ENCODE assay signal across 16 cellular contexts in genomic region chr6:75213112-75213511, GRCh38. TPM values are rescaled to one million over a fixed set of nuclear protein-coding genes. Genes with fewer than 3 reads are reported as not detected.
DNase-seq lines count a peak whose midpoint lies in the region; ATAC-seq, FAIRE-seq and TF ChIP-seq lines count a peak whose summit lies in the region.
"Had no signal": no experiment of that assay in that cellular context is flagged by ENCODE, and none has a peak within 500 bp of the region (broad histone marks: within the 10 kb centered on the region; RNA-seq: fewer than 3 reads in every experiment).

No MANE protein-coding gene starts in this region.

- POLR2A ChIA-PET in HepG2 (lab: Yijun Ruan, JAX) = no interaction called here

- TF ChIP-seq CTCF in astrocyte (IDR thresholded peaks at IDR 0.05; ENCODE audit: insufficient read depth, low read depth, low read length) (no peak), HepG2 (CRISPR knock-in tag; IDR thresholded peaks at IDR 0.05) (no peak), endodermal cell (conservative IDR thresholded peaks at IDR 0.05) (no peak)

- H3K4me3 ChIP-seq in astrocyte (ENCODE audit: insufficient read depth, low read depth, low read length) (no peak overlapping the region), HepG2 (replicated peaks in 1 of 3; ENCODE audit: insufficient read depth in 1 of 3, low read depth in 2 of 3, low read length in 3 of 3) (no peak overlapping the region), endodermal cell (ENCODE audit: low read length) (no peak overlapping the region)
- H3K4me3 ChIP-seq: Peyer's patch had no signal

- BruUV-seq in HepG2 (replicated peaks; lab: Mats Ljungman, UMichigan) = no TSS peak

- no peak for TF ChIP-seq RAD21 in HepG2 (CRISPR knock-in tag; IDR thresholded peaks at IDR 0.05)

- CTCF ChIA-PET in HepG2 (lab: Yijun Ruan, JAX; ENCODE audit: low intra/inter-chr PET ratio, low total read pairs) = no interaction called here

- peaks cover 2% of the 10 kb centered on the region for H3K27me3 ChIP-seq in astrocyte (ENCODE audit: insufficient read depth, low read length)
- peaks cover 1 to 7% of the 10 kb centered on the region in 2 experiments; a peak in 4 of 5 replicates for H3K27me3 ChIP-seq in HepG2 (ENCODE audit: control insufficient read depth in 1 of 2, insufficient read depth in 2 of 2, low read length in 2 of 2)
- H3K27me3 ChIP-seq in endodermal cell (ENCODE audit: control insufficient read depth, insufficient read depth, low read length, poor library complexity, severe bottlenecking) = peaks cover 19% of the 10 kb centered on the region
- H3K27me3 ChIP-seq: Peyer's patch had no signal

- no peaks in the 10 kb centered on the region for H3K9me3 ChIP-seq in astrocyte (ENCODE audit: insufficient read depth, low read depth, low read length)
- H3K9me3 ChIP-seq in HepG2 (ENCODE audit: low read length) = no peaks in the 10 kb centered on the region
- H3K9me3 ChIP-seq in endodermal cell (ENCODE audit: control insufficient read depth, low read length) = no peaks in the 10 kb centered on the region
- H3K9me3 ChIP-seq: Peyer's patch had no signal

- H3K79me2 ChIP-seq in astrocyte (ENCODE audit: insufficient read depth, low read length) (no peaks in the 10 kb centered on the region), HepG2 (ENCODE audit: insufficient read depth, low read length) (no peaks in the 10 kb centered on the region)

- H3K27me3 Mint-ChIP-seq in astrocyte (ENCODE audit: low read depth, unreplicated experiment) (peaks cover 4% of the 10 kb centered on the region), endodermal cell (ENCODE audit: insufficient read depth) (peaks cover 26% of the 10 kb centered on the region)

- FAIRE-seq in astrocyte (lab: Jason Lieb, UNC) (no peak), HepG2 (lab: Jason Lieb, UNC) (no peak)
- FAIRE-seq: H54 had no signal

- H3K4me1 ChIP-seq in astrocyte (ENCODE audit: insufficient read depth, low read length) (peaks cover 13% of the 10 kb centered on the region), HepG2 (ENCODE audit: insufficient read depth, low read length) (no peaks in the 10 kb centered on the region; the same call in 1 of the 2 replicates), endodermal cell (ENCODE audit: control insufficient read depth, insufficient read depth, low read length) (no peaks in the 10 kb centered on the region)

- H3K4me1 Mint-ChIP-seq in astrocyte (ENCODE audit: low read depth, unreplicated experiment) = peaks cover 12% of the 10 kb centered on the region
- peaks cover 15% of the 10 kb centered on the region for H3K4me1 Mint-ChIP-seq in endodermal cell

- 0% methylated on average over 1 of the region's 1 CpG for WGBS in HepG2 (ENCODE audit: low lambda C conversion rate)
- WGBS in endodermal cell (ENCODE audit: insufficient coverage in 1 of 2, insufficient read length in 1 of 2), 2 experiments = 26 to 33% methylated on average over 1 of the region's 1 CpG

- ATAC-seq in HepG2 = no peak

- DNase-seq in DMS53 (lab: John Stamatoyannopoulos, UW) (peak; percentile 14), DMS53 treated with DMSO at 0.1 percent for 48 hours (lab: John Stamatoyannopoulos, UW; ENCODE audit: unreplicated experiment) (no peak), astrocyte (ENCODE audit: low read depth) (peak; percentile 27), foreskin melanocyte (peak; percentile 75), renal cortical epithelial cell (ENCODE audit: low read depth) (peak; percentile 63), HepG2 (ENCODE audit: low spot score) (no peak), iPS-NIHi11 (ENCODE audit: low spot score) (no peak), endodermal cell (no peak)
- DNase-seq: C1 segment of cervical spinal cord, DMS 273 treated with DMSO at 0.1 percent for 48 hours, NCI-H1105 treated with DMSO at 0.1 percent for 48 hours, NCI-H187, NCI-H510A, Peyer's patch had no signal

- H3K9ac ChIP-seq in astrocyte (ENCODE audit: low read length) = no peak overlapping the region
- no peak overlapping the region for H3K9ac ChIP-seq in HepG2 (ENCODE audit: insufficient read depth, low read depth, low read length)
- H3K9ac ChIP-seq in endodermal cell (ENCODE audit: extremely low read depth, low read length, poor library complexity, severe bottlenecking) = no peak overlapping the region

- in situ Hi-C loops in HepG2 (cut with HindIII; ENCODE audit: extremely low pct_ligation_motif_present, low pct_unique_long_range_greater_than_20kb) = loop anchor here (25.0 kb wide), 4 partner anchors 626 to 1476 kb away; no protein-coding TSS in a partner anchor

- TF ChIP-seq EP300 in HepG2 (IDR thresholded peaks at IDR 0.05; ENCODE audit: low read depth in 2 of 2, low read length in 2 of 2) (no peak), HepG2 (CRISPR knock-in tag; IDR thresholded peaks at IDR 0.05; ENCODE audit: borderline replicate concordance) (no peak)

- H3K36me3 ChIP-seq in astrocyte (ENCODE audit: insufficient read depth, low read length) = no peaks in the 10 kb centered on the region
- H3K36me3 ChIP-seq in HepG2 (replicated peaks in 1 of 2; ENCODE audit: control insufficient read depth in 1 of 2, insufficient read depth in 2 of 2, low read length in 2 of 2) = no peaks in the 10 kb centered on the region
- H3K36me3 ChIP-seq in endodermal cell (ENCODE audit: control insufficient read depth, insufficient read depth, low read length) = no peaks in the 10 kb centered on the region
- H3K36me3 ChIP-seq: Peyer's patch had no signal

- H3K27ac ChIP-seq in astrocyte (ENCODE audit: low read depth, low read length) (no peak overlapping the region), HepG2 (ENCODE audit: extremely low read length, insufficient read depth, low read length) (no peak overlapping the region), endodermal cell (ENCODE audit: low read depth, low read length) (no peak overlapping the region)
- H3K27ac ChIP-seq: 22Rv1 had no signal

- H3K4me3 Mint-ChIP-seq in astrocyte (ENCODE audit: unreplicated experiment) = no peak overlapping the region
- no peak overlapping the region for H3K4me3 Mint-ChIP-seq in endodermal cell

- H3K36me3 Mint-ChIP-seq in astrocyte (ENCODE audit: low read depth, unreplicated experiment) = no peaks in the 10 kb centered on the region
- no peaks in the 10 kb centered on the region for H3K36me3 Mint-ChIP-seq in endodermal cell (ENCODE audit: low read depth)

- no peak overlapping the region for H3K4me2 ChIP-seq in astrocyte (ENCODE audit: low read length)
- H3K4me2 ChIP-seq in HepG2 (ENCODE audit: low read depth, low read length) = no peak overlapping the region

- TF ChIP-seq POLR2A in HepG2 (IDR thresholded peaks at IDR 0.05; ENCODE audit: insufficient read depth in 1 of 2, low read depth in 2 of 2, low read length in 2 of 2) = no peak

- H4K20me1 ChIP-seq in astrocyte (ENCODE audit: insufficient read depth, low read length) (no peaks in the 10 kb centered on the region), HepG2 (ENCODE audit: insufficient read depth, low read length) (no peaks in the 10 kb centered on the region)

- intact Hi-C loops in HepG2 (cut with micrococcal nuclease; ENCODE audit: unreplicated experiment) = no loop called here

- H3K9me3 Mint-ChIP-seq in astrocyte (ENCODE audit: unreplicated experiment) (no peaks in the 10 kb centered on the region), endodermal cell (no peaks in the 10 kb centered on the region)

- no peak overlapping the region for H2AFZ ChIP-seq in astrocyte (ENCODE audit: low read depth, low read length)
- no peak overlapping the region for H2AFZ ChIP-seq in HepG2 (ENCODE audit: low read length)

- no peak overlapping the region for H3K27ac Mint-ChIP-seq in astrocyte (ENCODE audit: unreplicated experiment)
- no peak overlapping the region for H3K27ac Mint-ChIP-seq in endodermal cell

RNA-seq across cellular contexts. Expression of gene COL12A1, which starts 7.3 kb away (rescaled TPM):
- total RNA-seq in astrocyte (106 and 202 TPM in 2 replicates), renal cortical epithelial cell (43.8 and 44.6 TPM in 2 replicates), HepG2 (2016; rRNA removed; fragmentation: Illumina TruSeq; extraction: Trizol) (0.02 TPM in 1 of 2 replicates, not detected in the other), endodermal cell (under 1 TPM; 0.13 to 0.64 TPM)
- total RNA-seq in HepG2 (2016; cell fraction: cytosol; rRNA removed; fragmentation: Illumina TruSeq; extraction: Trizol; ENCODE audit: low read depth) = not detected in 2 replicates
- total RNA-seq in HepG2 (2016; cell fraction: insoluble cytoplasmic fraction; rRNA removed; fragmentation: Illumina TruSeq; extraction: Trizol) = not detected in 2 replicates
- not detected in 2 replicates for total RNA-seq in HepG2 (2016; cell fraction: membrane; rRNA removed; fragmentation: Illumina TruSeq; extraction: Trizol)
- total RNA-seq in HepG2 (2016; cell fraction: nucleus; rRNA removed; fragmentation: Illumina TruSeq; extraction: Trizol) = 0.06 TPM in 1 of 2 replicates, not detected in the other
- polyA plus RNA-seq in HepG2 (2011; rRNA removed) = 0.20 TPM in 1 of 2 replicates, not detected in the other
- polyA plus RNA-seq in HepG2 (2011; cell fraction: cytosol; rRNA removed) = 0.01 TPM in 1 of 2 replicates, not detected in the other
- 0.07 TPM in 1 of 2 replicates, not detected in the other for polyA plus RNA-seq in HepG2 (2011; cell fraction: nucleus; rRNA removed)
- polyA plus RNA-seq in HepG2 (2012) = 0.01 TPM in 1 of 2 replicates, not detected in the other
- polyA plus RNA-seq in HepG2 (2016; cell fraction: cytosol; fragmentation: Illumina TruSeq; extraction: Trizol; ENCODE audit: low read depth) = not detected in 2 replicates
- not detected in 2 replicates for polyA plus RNA-seq in HepG2 (2016; cell fraction: insoluble cytoplasmic fraction; fragmentation: Illumina TruSeq; extraction: Trizol; ENCODE audit: low read depth)
- not detected in 2 replicates for polyA plus RNA-seq in HepG2 (2016; cell fraction: membrane; fragmentation: Illumina TruSeq; extraction: Trizol; ENCODE audit: low read depth)
- polyA plus RNA-seq in HepG2 (2016; cell fraction: nucleus; fragmentation: Illumina TruSeq; extraction: Trizol; ENCODE audit: insufficient read depth, low read depth) = 0.12 TPM in 1 of 2 replicates, not detected in the other
- 328 TPM in 1 of 2 replicates, not detected in the other for polyA minus RNA-seq in HepG2 (2011; rRNA and poly(A)+ RNA removed; ENCODE audit: low replicate concordance)
- 0.79 and 2.3 TPM in 2 replicates for polyA minus RNA-seq in HepG2 (2011; cell fraction: cytosol; rRNA and poly(A)+ RNA removed)
- 0.12 and 0.77 TPM in 2 replicates for polyA minus RNA-seq in HepG2 (2011; cell fraction: nucleus; rRNA and poly(A)+ RNA removed)
- 5.4 TPM for polyA plus RNA-seq in endodermal cell (2013, experiment 1 of 2)
- 5.8 TPM for polyA plus RNA-seq in endodermal cell (2013, experiment 2 of 2)

RNA-seq across cellular contexts. Expression of gene COX7A2, which starts 30.5 kb away (rescaled TPM):
- total RNA-seq in astrocyte = 429 and 463 TPM in 2 replicates
- total RNA-seq in renal cortical epithelial cell = 70.5 and 352 TPM in 2 replicates
- 481 and 556 TPM in 2 replicates for total RNA-seq in HepG2 (2016; rRNA removed; fragmentation: Illumina TruSeq; extraction: Trizol)
- 280 and 328 TPM in 2 replicates for total RNA-seq in HepG2 (2016; cell fraction: cytosol; rRNA removed; fragmentation: Illumina TruSeq; extraction: Trizol; ENCODE audit: low read depth)
- 517 and 605 TPM in 2 replicates for total RNA-seq in HepG2 (2016; cell fraction: insoluble cytoplasmic fraction; rRNA removed; fragmentation: Illumina TruSeq; extraction: Trizol)
- 294 and 325 TPM in 2 replicates for total RNA-seq in HepG2 (2016; cell fraction: membrane; rRNA removed; fragmentation: Illumina TruSeq; extraction: Trizol)
- total RNA-seq in HepG2 (2016; cell fraction: nucleus; rRNA removed; fragmentation: Illumina TruSeq; extraction: Trizol) = 231 and 261 TPM in 2 replicates
- polyA plus RNA-seq in HepG2 (2011; rRNA removed) = 311 and 407 TPM in 2 replicates
- 137 and 186 TPM in 2 replicates for polyA plus RNA-seq in HepG2 (2011; cell fraction: cytosol; rRNA removed)
- 59.1 and 61.9 TPM in 2 replicates for polyA plus RNA-seq in HepG2 (2011; cell fraction: nucleus; rRNA removed)
- polyA plus RNA-seq in HepG2 (2012) = 241 and 395 TPM in 2 replicates
- 218 and 256 TPM in 2 replicates for polyA plus RNA-seq in HepG2 (2016; cell fraction: cytosol; fragmentation: Illumina TruSeq; extraction: Trizol; ENCODE audit: low read depth)
- polyA plus RNA-seq in HepG2 (2016; cell fraction: insoluble cytoplasmic fraction; fragmentation: Illumina TruSeq; extraction: Trizol; ENCODE audit: low read depth) = 311 and 334 TPM in 2 replicates
- polyA plus RNA-seq in HepG2 (2016; cell fraction: membrane; fragmentation: Illumina TruSeq; extraction: Trizol; ENCODE audit: low read depth) = 165 and 228 TPM in 2 replicates
- 278 and 326 TPM in 2 replicates for polyA plus RNA-seq in HepG2 (2016; cell fraction: nucleus; fragmentation: Illumina TruSeq; extraction: Trizol; ENCODE audit: insufficient read depth, low read depth)
- polyA minus RNA-seq in HepG2 (2011; rRNA and poly(A)+ RNA removed; ENCODE audit: low replicate concordance) = 63.3 and 108 TPM in 2 replicates
- 36.2 and 38.6 TPM in 2 replicates for polyA minus RNA-seq in HepG2 (2011; cell fraction: cytosol; rRNA and poly(A)+ RNA removed)
- 17.8 and 18.6 TPM in 2 replicates for polyA minus RNA-seq in HepG2 (2011; cell fraction: nucleus; rRNA and poly(A)+ RNA removed)
- total RNA-seq in endodermal cell = 100 to 1,000 TPM; 399 to 472 TPM
- 241 TPM for polyA plus RNA-seq in endodermal cell (2013, experiment 1 of 2)
- 240 TPM for polyA plus RNA-seq in endodermal cell (2013, experiment 2 of 2)

Comparison
In these comparisons a context has a peak if more than half of its experiments do, and no peak if none do; other contexts are left out.
1. DNase-seq: peak in DMS53 (single experiment), astrocyte (single experiment), foreskin melanocyte (single experiment) and renal cortical epithelial cell (single experiment); none in DMS53 treated with DMSO at 0.1 percent for 48 hours (single experiment), HepG2 (single experiment), iPS-NIHi11 (single experiment) and endodermal cell (single experiment).
2. RNA of gene COL12A1, which starts 7.3 kb away (total RNA-seq): 106 to 202 TPM in astrocyte and 43.8 to 44.6 TPM in renal cortical epithelial cell; 0.13 to 0.64 TPM in endodermal cell and 0.02 to 0.06 TPM in HepG2; every median in the first group is over 10 times any median in the second.